ENCODE assay signal across 8 cellular contexts in the genomic region with DNA sequence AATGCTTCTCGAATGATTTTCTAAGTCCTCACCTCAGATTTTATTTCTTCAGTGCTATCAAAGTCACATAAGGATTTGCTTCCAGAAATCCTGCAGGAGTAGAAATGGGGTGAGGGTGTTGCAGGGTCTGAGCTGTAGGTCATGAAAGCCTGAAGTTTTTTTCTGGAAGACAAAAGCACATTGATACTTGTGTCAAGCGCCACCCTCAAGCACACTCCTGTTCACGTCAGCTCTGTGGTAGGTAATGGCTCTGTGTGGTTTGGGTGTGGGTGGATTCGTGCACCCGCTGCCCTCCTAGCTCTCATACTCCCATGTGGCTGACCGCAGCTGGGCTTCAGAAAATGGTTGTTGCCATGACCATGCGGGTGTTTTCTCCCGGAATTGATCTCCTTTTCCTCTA. TPM values are rescaled to one million over a fixed set of nuclear protein-coding genes. Genes with fewer than 3 reads are reported as not detected.
DNase-seq lines count a peak whose midpoint lies in the region; ATAC-seq and TF ChIP-seq lines count a peak whose summit lies in the region.

No MANE protein-coding gene starts in this region.

- peak overlapping the region; percentile 92 for H2BK12ac ChIP-seq in trophoblast cell (ENCODE audit: low read length)

- H4K91ac ChIP-seq in trophoblast cell (ENCODE audit: low read depth, low read length) = peak overlapping the region; percentile 79

- peaks cover 6 to 7% of the 10 kb centered on the region in 2 experiments for H3K4me1 ChIP-seq in trophoblast cell (ENCODE audit: control insufficient read depth in 1 of 2, insufficient read depth in 2 of 2, low read length in 2 of 2)

- peak overlapping the region; percentile 81 for H3K18ac ChIP-seq in trophoblast cell (ENCODE audit: low read length)

- H3K36me3 ChIP-seq in trophoblast cell (ENCODE audit: control insufficient read depth in 1 of 2, insufficient read depth in 2 of 2, low read length in 2 of 2) = no peaks in the 10 kb centered on the region

- H2BK120ac ChIP-seq in trophoblast cell (ENCODE audit: insufficient read depth, low read length, poor library complexity) = no peak overlapping the region

- H3K4me3 ChIP-seq in foreskin fibroblast (ENCODE audit: low read depth in 1 of 2, low read length in 2 of 2) (peak overlapping the region; percentile 25 to 43), trophoblast cell (ENCODE audit: low read depth, low read length) (no peak overlapping the region)

- H3K9ac ChIP-seq in trophoblast cell (ENCODE audit: low read length) = no peak overlapping the region

- peak overlapping the region; percentile 77 for H2AFZ ChIP-seq in trophoblast cell (ENCODE audit: insufficient read depth, low read length, poor library complexity)

- no peak overlapping the region for H2BK5ac ChIP-seq in trophoblast cell (ENCODE audit: low read depth, low read length, poor library complexity)

- H3K14ac ChIP-seq in trophoblast cell (ENCODE audit: low read length) = no peak overlapping the region

- H2AK5ac ChIP-seq in trophoblast cell (ENCODE audit: low read length) = no peak overlapping the region

- H3K4ac ChIP-seq in trophoblast cell (ENCODE audit: low read depth, low read length) = no peak overlapping the region

- no CpG with 5 or more reads among the region's 8 CpGs for WGBS in trophoblast cell (ENCODE audit: extremely low coverage, insufficient coverage, insufficient read length)

- TF ChIP-seq POLR2A in erythroblast (IDR thresholded peaks at IDR 0.05; ENCODE audit: low read length) = no peak

- peak; percentile 57 for DNase-seq in DMS79 treated with DMSO at 0.1 percent for 48 hours (lab: John Stamatoyannopoulos, UW)
- DNase-seq in SHP77 treated with DMSO at 0.1 percent for 48 hours (lab: John Stamatoyannopoulos, UW) = peak; percentile 28
- peak; percentile 84 to 85 for DNase-seq in foreskin fibroblast
- peak in 1 of 2 donors; percentile 39 for DNase-seq in trophoblast cell
- DNase-seq in NCI-H1436 (lab: John Stamatoyannopoulos, UW) = no peak
- DNase-seq in erythroblast (lab: John Stamatoyannopoulos, UW) = no peak
- no peak for DNase-seq in NAMALWA (ENCODE audit: low spot score)

- H4K12ac ChIP-seq in trophoblast cell (ENCODE audit: low read depth, low read length) = no peak overlapping the region

- no peaks in the 10 kb centered on the region for H3K79me2 ChIP-seq in trophoblast cell (ENCODE audit: control insufficient read depth, insufficient read depth, low read length, poor library complexity)

- no peak overlapping the region for H3K4me2 ChIP-seq in trophoblast cell (ENCODE audit: low read length)

- peaks cover 11% of the 10 kb centered on the region for H3K79me1 ChIP-seq in trophoblast cell (ENCODE audit: low read length)

- H3K27ac ChIP-seq in trophoblast cell (ENCODE audit: low read depth, low read length) = no peak overlapping the region

- peak overlapping the region; percentile 57 for H4K8ac ChIP-seq in trophoblast cell (ENCODE audit: low read depth, low read length)

- no peak overlapping the region for H3K23ac ChIP-seq in trophoblast cell (ENCODE audit: low read length)

- H3K9me3 ChIP-seq in trophoblast cell (ENCODE audit: insufficient read depth, low read depth, low read length) = no peaks in the 10 kb centered on the region

- ATAC-seq in GM19463 (IDR thresholded peaks at IDR 0.05; ENCODE audit: unreplicated experiment) = no peak

- no peaks in the 10 kb centered on the region for H3K27me3 ChIP-seq in trophoblast cell (ENCODE audit: insufficient read depth, low read length)

- no peak for TF ChIP-seq CTCF in foreskin fibroblast (IDR thresholded peaks at IDR 0.05; ENCODE audit: low read depth, low read length)

RNA-seq across cellular contexts. Expression of a gene that starts 39.9 kb away (rescaled TPM):
- polyA plus RNA-seq in trophoblast cell (2013) = 0.19 and 0.26 TPM in 2 replicates

RNA-seq across cellular contexts. Expression of a gene that starts 59.8 kb away (rescaled TPM):
- 33.5 and 33.8 TPM in 2 replicates for polyA plus RNA-seq in trophoblast cell (2013)

Comparison
In these comparisons a context has a peak if more than half of its experiments do, and no peak if none do; other contexts are left out.
1. DNase-seq: peak in DMS79 treated with DMSO at 0.1 percent for 48 hours (single experiment), SHP77 treated with DMSO at 0.1 percent for 48 hours (single experiment) and foreskin fibroblast (2 of 2); none in NCI-H1436 (single experiment), erythroblast (0 of 2) and NAMALWA (single experiment).